In the genomic region with DNA sequence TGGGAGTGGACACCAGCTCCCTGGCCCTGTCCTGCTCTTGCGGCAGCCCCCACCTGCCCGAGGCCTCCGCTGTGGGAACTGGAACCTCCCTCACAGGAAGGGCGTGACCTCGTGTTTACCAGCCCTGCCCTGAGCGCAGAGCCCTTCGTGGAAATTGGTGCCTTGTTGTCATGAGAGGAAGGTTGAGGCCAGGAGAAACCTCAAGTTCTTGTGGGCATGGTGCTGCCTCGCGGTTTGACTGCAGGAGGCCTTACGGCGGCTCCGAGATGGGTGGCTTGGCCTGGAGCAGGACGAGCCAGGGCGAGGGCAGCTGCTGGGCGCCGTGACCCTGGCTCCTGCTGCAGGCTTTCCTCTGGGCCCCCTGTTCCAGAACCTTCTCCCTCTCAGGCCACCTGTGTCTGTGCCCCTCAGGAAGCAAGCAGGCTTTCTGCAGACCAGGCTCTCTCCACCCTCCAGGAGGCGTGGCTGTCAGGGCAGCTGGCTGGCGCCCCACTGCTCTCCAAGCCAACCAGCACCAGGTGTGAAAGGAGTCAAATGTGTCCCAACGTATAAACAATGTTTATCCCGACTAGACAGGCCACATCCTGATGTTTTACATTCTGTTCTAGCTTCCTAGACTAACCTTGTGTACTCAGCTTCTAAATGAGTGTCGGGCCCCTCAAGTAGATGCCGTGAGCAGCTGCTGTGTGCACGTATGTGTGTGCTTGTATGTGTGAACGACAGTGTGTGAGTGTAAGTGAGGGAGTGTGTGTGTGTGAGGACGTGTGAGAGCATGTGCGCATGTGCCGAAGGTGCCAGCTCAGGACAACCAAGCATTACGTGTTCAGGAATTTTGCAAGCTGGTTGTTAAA, we compare ENCODE assay signal across 9 cellular contexts. TPM values are rescaled to one million over a fixed set of nuclear protein-coding genes. Genes with fewer than 3 reads are reported as not detected.
A peak's percentile ranks its signal among the peaks of the same experiment; 100 is the strongest.
DNase-seq lines count a peak whose midpoint lies in the region; ATAC-seq, FAIRE-seq and TF ChIP-seq lines count a peak whose summit lies in the region.
"Had no signal": no experiment of that assay in that cellular context is flagged by ENCODE, and none has a peak within 500 bp of the region (broad histone marks: within the 10 kb centered on the region; RNA-seq: fewer than 3 reads in every experiment).

No MANE protein-coding gene starts in this region.

- DNase-seq in GM23338 (ENCODE audit: low spot score): no peak
- DNase-seq in NCI-H748 (lab: John Stamatoyannopoulos, UW; ENCODE audit: unreplicated experiment): peak; percentile 95
- peak; percentile 87 for DNase-seq in activated effector memory CD4-positive, alpha-beta T cell treated with Interleukin-2 at 50 U/mL for 16 hours
- DNase-seq in pancreas: peak; percentile 77 to 90 (median 84)
- DNase-seq in D721Med (ENCODE audit: insufficient read length, low spot score): no peak
- DNase-seq in nucleus accumbens (lab: John Stamatoyannopoulos, UW): no peak

- no peak overlapping the region for H3K4me3 ChIP-seq in GM23338
- no peak overlapping the region for H3K4me3 ChIP-seq in pancreas
- H3K4me3 ChIP-seq: ovary had no signal

- H3K4me1 Mint-ChIP-seq in GM23338: peaks cover 8% of the 10 kb centered on the region

- no peak overlapping the region for H2AFZ ChIP-seq in GM23338

- no peaks in the 10 kb centered on the region for H3K9me2 ChIP-seq in GM23338 (ENCODE audit: insufficient read depth)

- no peaks in the 10 kb centered on the region for H4K20me1 ChIP-seq in GM23338 (replicated peaks; ENCODE audit: insufficient read depth)

- H3K9me3 Mint-ChIP-seq in GM23338: peaks cover 2% of the 10 kb centered on the region; the same call in 2 of the 3 replicates

- H3K27me3 ChIP-seq in GM23338 (ENCODE audit: insufficient read depth): no peaks in the 10 kb centered on the region
- H3K27me3 ChIP-seq in pancreas: no peaks in the 10 kb centered on the region
- H3K27me3 ChIP-seq: ovary had no signal

- ATAC-seq in GM23338 (peak; percentile 9; the same call in 1 of the 3 replicates), pancreas (peak; percentile 81 to 92 (median 90)), GM18868 (IDR thresholded peaks at IDR 0.05; ENCODE audit: unreplicated experiment) (no peak), GM21381 (IDR thresholded peaks at IDR 0.05; ENCODE audit: unreplicated experiment) (no peak)

- no peaks in the 10 kb centered on the region for H3K79me2 ChIP-seq in GM23338 (replicated peaks; ENCODE audit: insufficient read depth)

- no peaks in the 10 kb centered on the region for H3F3A ChIP-seq in GM23338 (replicated peaks; ENCODE audit: low read depth)

- H3K27ac Mint-ChIP-seq in GM23338: no peak overlapping the region

- H3K4me1 ChIP-seq in GM23338 (ENCODE audit: insufficient read depth) (no peaks in the 10 kb centered on the region), pancreas (peaks cover 6 to 13% (median 12%) of the 10 kb centered on the region in 3 donors)

- peaks cover under 1% of the 10 kb centered on the region; the same call in 1 of the 3 replicates for H3K36me3 Mint-ChIP-seq in GM23338 (ENCODE audit: low read depth)

- H3K27ac ChIP-seq in GM23338 (ENCODE audit: low read depth) (no peak overlapping the region), pancreas (peak overlapping the region; percentile 44 to 68 (median 68))
- H3K27ac ChIP-seq: ovary had no signal

- H3K27me3 Mint-ChIP-seq in GM23338 (ENCODE audit: insufficient read depth, low read depth, poor library complexity): peaks cover 9% of the 10 kb centered on the region

- H3K36me3 ChIP-seq in GM23338 (ENCODE audit: insufficient read depth): no peaks in the 10 kb centered on the region
- H3K36me3 ChIP-seq in pancreas: no peaks in the 10 kb centered on the region
- H3K36me3 ChIP-seq: ovary had no signal

- 48 to 51% methylated on average over 28 of the region's 28 CpGs for WGBS in pancreas, 2 donors

- FAIRE-seq in pancreas (lab: Jason Lieb, UNC): no peak
- no peak for FAIRE-seq in D721Med (lab: Jason Lieb, UNC)

- no peak overlapping the region for H3K4me2 ChIP-seq in GM23338

- intact Hi-C loops in pancreas (cut with DNase I): no loop called here

- H3K4me3 Mint-ChIP-seq in GM23338: no peak overlapping the region

- no peak for TF ChIP-seq CTCF in GM23338 (conservative IDR thresholded peaks at IDR 0.05; ENCODE audit: low read depth in 2 of 2)
- TF ChIP-seq CTCF in pancreas (IDR thresholded peaks at IDR 0.05): no peak
- TF ChIP-seq CTCF in D721Med (IDR thresholded peaks at IDR 0.05; ENCODE audit: insufficient read depth, missing control alignments): no peak

- H3K9me3 ChIP-seq in pancreas: no peaks in the 10 kb centered on the region
- H3K9me3 ChIP-seq: ovary had no signal

TF ChIP-seq in GM23338, 12 proteins besides CTCF, POLR2A, EP300 and RAD21 (continues in another document):
- TF ChIP-seq, protein P1, sequence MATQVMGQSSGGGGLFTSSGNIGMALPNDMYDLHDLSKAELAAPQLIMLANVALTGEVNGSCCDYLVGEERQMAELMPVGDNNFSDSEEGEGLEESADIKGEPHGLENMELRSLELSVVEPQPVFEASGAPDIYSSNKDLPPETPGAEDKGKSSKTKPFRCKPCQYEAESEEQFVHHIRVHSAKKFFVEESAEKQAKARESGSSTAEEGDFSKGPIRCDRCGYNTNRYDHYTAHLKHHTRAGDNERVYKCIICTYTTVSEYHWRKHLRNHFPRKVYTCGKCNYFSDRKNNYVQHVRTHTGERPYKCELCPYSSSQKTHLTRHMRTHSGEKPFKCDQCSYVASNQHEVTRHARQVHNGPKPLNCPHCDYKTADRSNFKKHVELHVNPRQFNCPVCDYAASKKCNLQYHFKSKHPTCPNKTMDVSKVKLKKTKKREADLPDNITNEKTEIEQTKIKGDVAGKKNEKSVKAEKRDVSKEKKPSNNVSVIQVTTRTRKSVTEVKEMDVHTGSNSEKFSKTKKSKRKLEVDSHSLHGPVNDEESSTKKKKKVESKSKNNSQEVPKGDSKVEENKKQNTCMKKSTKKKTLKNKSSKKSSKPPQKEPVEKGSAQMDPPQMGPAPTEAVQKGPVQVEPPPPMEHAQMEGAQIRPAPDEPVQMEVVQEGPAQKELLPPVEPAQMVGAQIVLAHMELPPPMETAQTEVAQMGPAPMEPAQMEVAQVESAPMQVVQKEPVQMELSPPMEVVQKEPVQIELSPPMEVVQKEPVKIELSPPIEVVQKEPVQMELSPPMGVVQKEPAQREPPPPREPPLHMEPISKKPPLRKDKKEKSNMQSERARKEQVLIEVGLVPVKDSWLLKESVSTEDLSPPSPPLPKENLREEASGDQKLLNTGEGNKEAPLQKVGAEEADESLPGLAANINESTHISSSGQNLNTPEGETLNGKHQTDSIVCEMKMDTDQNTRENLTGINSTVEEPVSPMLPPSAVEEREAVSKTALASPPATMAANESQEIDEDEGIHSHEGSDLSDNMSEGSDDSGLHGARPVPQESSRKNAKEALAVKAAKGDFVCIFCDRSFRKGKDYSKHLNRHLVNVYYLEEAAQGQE (IDR thresholded peaks at IDR 0.05; ENCODE audit: unreplicated experiment): no peak
- TF ChIP-seq POLR2AphosphoS5 (IDR thresholded peaks at IDR 0.05; ENCODE audit: low read depth) (no peak), EZH2phosphoT487 (IDR thresholded peaks at IDR 0.05; ENCODE audit: unreplicated experiment) (no peak), EZH2 (IDR thresholded peaks at IDR 0.05; ENCODE audit: low read depth, unreplicated experiment) (no peak), STAT1 (IDR thresholded peaks at IDR 0.05; ENCODE audit: unreplicated experiment) (no peak), NANOG (IDR thresholded peaks at IDR 0.05; ENCODE audit: borderline replicate concordance) (no peak)

RNA-seq across cellular contexts. Expression of a gene that starts 10.4 kb away (rescaled TPM):
- total RNA-seq in GM23338 (2014; rRNA removed; shearing (Covaris generic)): 18.7 and 20.7 TPM in 2 replicates
- 11.2 and 11.7 TPM in 2 replicates for polyA plus RNA-seq in GM23338 (2016; fragmentation: Nextera tagmentation; extraction: Ambion mirVana)
- 10 to 100 TPM in 3 of 6 donors, 1 to 10 TPM in 3; 7.1 to 11.2 (median 10.1) TPM for total RNA-seq in pancreas
- 1 to 10 TPM; 5.7 to 6.5 TPM for polyA plus RNA-seq in pancreas

RNA-seq across cellular contexts. Expression of a gene that starts 36.2 kb away (rescaled TPM):
- not detected in 2 replicates for total RNA-seq in GM23338 (2014; rRNA removed; shearing (Covaris generic))
- polyA plus RNA-seq in GM23338 (2016; fragmentation: Nextera tagmentation; extraction: Ambion mirVana) (not detected in 2 replicates), pancreas (1 to 10 TPM; 1.2 to 3.0 TPM)
- total RNA-seq in pancreas: 1 to 10 TPM in 5 of 6 donors, under 1 TPM in 1; 0.75 to 5.8 (median 3.3) TPM
- polyA plus RNA-seq: ovary had no signal

Comparison
In these comparisons a context has a peak if more than half of its experiments do, and no peak if none do; other contexts are left out.
1. ATAC-seq: peak in GM23338 (single experiment) and pancreas (4 of 4); none in GM18868 (single experiment) and GM21381 (single experiment).
2. DNase-seq: peak in NCI-H748 (single experiment), activated effector memory CD4-positive, alpha-beta T cell treated with Interleukin-2 at 50 U/mL for 16 hours (single experiment) and pancreas (6 of 6); none in GM23338 (single experiment), D721Med (single experiment) and nucleus accumbens (0 of 56).